Comparison of ENCODE assay signal across 8 cellular contexts in the genomic region with DNA sequence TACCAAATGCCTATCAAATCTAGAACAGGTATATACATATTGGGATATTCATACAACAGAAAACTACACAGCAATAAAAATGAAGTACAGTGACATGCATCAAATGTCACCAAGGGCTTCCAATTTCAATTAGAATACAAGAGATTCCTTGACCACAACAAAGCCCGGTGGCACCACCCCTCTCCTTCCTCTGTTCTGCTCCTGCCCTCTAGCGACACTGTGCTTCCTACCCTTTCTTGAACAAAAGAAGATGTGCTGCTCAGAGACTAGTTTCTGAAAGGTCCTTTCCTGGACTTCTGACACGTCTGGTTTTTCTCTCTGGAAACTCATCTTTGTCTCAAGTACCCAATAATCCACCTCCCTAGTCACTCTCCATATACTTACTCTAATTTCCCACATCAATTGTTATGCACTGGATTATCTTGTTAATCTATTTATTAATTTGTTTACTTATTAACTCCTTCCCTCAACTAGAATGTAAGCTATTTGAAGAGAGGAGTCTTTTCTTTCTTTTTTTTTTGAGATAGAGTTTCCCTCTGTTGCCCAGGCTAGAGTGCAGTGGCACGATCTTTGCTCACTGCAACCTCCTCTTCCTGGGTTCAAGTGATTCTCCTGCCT.
DNase-seq lines count a peak whose midpoint lies in the region; ATAC-seq and TF ChIP-seq lines count a peak whose summit lies in the region.

No MANE protein-coding gene starts in this region.

- H3K4me1 Mint-ChIP-seq in T-helper 2 cell treated with Interferon-gamma antibody and Interleukin-4, amounts not matched to agents 5 μg/mL and 100 μg/mL, for 36 hours (ENCODE audit: low read depth): no peaks in the 10 kb centered on the region
- no peaks in the 10 kb centered on the region for H3K4me1 Mint-ChIP-seq in osteocyte (ENCODE audit: unreplicated experiment)

- ATAC-seq in GM21390 (IDR thresholded peaks at IDR 0.05; ENCODE audit: unreplicated experiment): no peak
- ATAC-seq in HG03342 (IDR thresholded peaks at IDR 0.05; ENCODE audit: unreplicated experiment): no peak

- no peak overlapping the region for H3K4me3 Mint-ChIP-seq in T-helper 2 cell treated with Interferon-gamma antibody and Interleukin-4, amounts not matched to agents 5 μg/mL and 100 μg/mL, for 36 hours
- H3K4me3 Mint-ChIP-seq in osteocyte (ENCODE audit: unreplicated experiment): no peak overlapping the region

- H3K9me3 Mint-ChIP-seq in T-helper 2 cell treated with Interferon-gamma antibody and Interleukin-4, amounts not matched to agents 5 μg/mL and 100 μg/mL, for 36 hours: no peaks in the 10 kb centered on the region
- no peaks in the 10 kb centered on the region for H3K9me3 Mint-ChIP-seq in osteocyte (ENCODE audit: unreplicated experiment)

- no peaks in the 10 kb centered on the region for H3K36me3 Mint-ChIP-seq in T-helper 2 cell treated with Interferon-gamma antibody and Interleukin-4, amounts not matched to agents 5 μg/mL and 100 μg/mL, for 36 hours (ENCODE audit: low read depth)
- no peaks in the 10 kb centered on the region for H3K36me3 Mint-ChIP-seq in osteocyte (ENCODE audit: unreplicated experiment)

- H3K27me3 Mint-ChIP-seq in T-helper 2 cell treated with Interferon-gamma antibody and Interleukin-4, amounts not matched to agents 5 μg/mL and 100 μg/mL, for 36 hours (ENCODE audit: low read depth): peaks cover 9% of the 10 kb centered on the region
- peaks cover 2% of the 10 kb centered on the region for H3K27me3 Mint-ChIP-seq in osteocyte (ENCODE audit: unreplicated experiment)

- in situ Hi-C loops in KBM-7 (cut with MboI; ENCODE audit: low pct_unique_long_range_greater_than_20kb, low sequenced_read_pairs): loop anchor here (25.0 kb wide), 1 partner anchor 247 kb away; a partner anchor contains a TSS

- DNase-seq in ELR (ENCODE audit: low read depth) (peak; percentile 63), KBM-7 (peak; percentile 70), fibroblast of gingiva (ENCODE audit: low read depth) (peak; percentile 13), osteocyte (ENCODE audit: extremely low spot score, unreplicated experiment) (no peak), NK-92 (lab: John Stamatoyannopoulos, UW; ENCODE audit: unreplicated experiment) (no peak)
- peak; percentile 8 for DNase-seq in T-helper 2 cell treated with Interferon-gamma antibody and Interleukin-4, amounts not matched to agents 5 μg/mL and 100 μg/mL, for 36 hours (ENCODE audit: low spot score)

- peak; percentile 38 for TF ChIP-seq CTCF in osteocyte (IDR thresholded peaks at IDR 0.05)

- H3K27ac Mint-ChIP-seq in T-helper 2 cell treated with Interferon-gamma antibody and Interleukin-4, amounts not matched to agents 5 μg/mL and 100 μg/mL, for 36 hours: no peak overlapping the region
- no peak overlapping the region for H3K27ac Mint-ChIP-seq in osteocyte (ENCODE audit: unreplicated experiment)

Comparison
In these comparisons a context has a peak if more than half of its experiments do, and no peak if none do; other contexts are left out.
1. DNase-seq: peak in ELR (single experiment), KBM-7 (single experiment), T-helper 2 cell treated with Interferon-gamma antibody and Interleukin-4, amounts not matched to agents 5 μg/mL and 100 μg/mL, for 36 hours (single experiment) and fibroblast of gingiva (single experiment); none in osteocyte (single experiment) and NK-92 (single experiment).